ENCODE assay signal across 19 cellular contexts in genomic region chr10:8912108-8912507, GRCh38.
"Had no signal": no experiment of that assay in that cellular context is flagged by ENCODE, and none has a peak within 500 bp of the region (broad histone marks: within the 10 kb centered on the region; RNA-seq: fewer than 3 reads in every experiment).

No MANE protein-coding gene starts in this region.

- H3K27me3 Mint-ChIP-seq: naive thymus-derived CD4-positive, alpha-beta T cell; stimulated activated naive B cell treated with anti-CD40 and anti-IgM and Interleukin-4, amounts not matched to agents 10 μg/mL and 1 μg/mL and 100 μg/mL, for 72 hours; stimulated activated naive CD8-positive, alpha-beta T cell treated with anti-CD3 and anti-CD28 coated beads, Interleukin-15, amount 100 ng/mL, for 72 hours had no signal

- H3K9me3 Mint-ChIP-seq: immature natural killer cell; naive thymus-derived CD4-positive, alpha-beta T cell; nephron progenitor cell had no signal

- H3K27ac ChIP-seq: dorsolateral prefrontal cortex, heart left ventricle, parathyroid adenoma, prostate gland, testis, tibial nerve had no signal

- ATAC-seq: heart left ventricle; naive thymus-derived CD4-positive, alpha-beta T cell; sciatic nerve; stimulated activated naive B cell treated with anti-CD40 and anti-IgM and Interleukin-4, amounts not matched to agents 10 μg/mL and 1 μg/mL and 100 μg/mL, for 72 hours; stimulated activated naive CD8-positive, alpha-beta T cell treated with anti-CD3 and anti-CD28 coated beads, Interleukin-15, amount 100 ng/mL, for 72 hours had no signal

- H3K27ac Mint-ChIP-seq: immature natural killer cell; naive thymus-derived CD4-positive, alpha-beta T cell; nephron progenitor cell; stimulated activated naive B cell treated with anti-CD40 and anti-IgM and Interleukin-4, amounts not matched to agents 10 μg/mL and 1 μg/mL and 100 μg/mL, for 72 hours; stimulated activated naive CD8-positive, alpha-beta T cell treated with anti-CD3 and anti-CD28 coated beads, Interleukin-15, amount 100 ng/mL, for 72 hours had no signal

- H3K4me3 ChIP-seq: dorsolateral prefrontal cortex, heart left ventricle, prostate gland, testis, tibial nerve had no signal

- DNase-seq: cortex of kidney; dorsolateral prefrontal cortex; effector CD8-positive, alpha-beta T cell; foreskin melanocyte; heart left ventricle; hippocampal formation; immature natural killer cell; mammary epithelial cell; naive thymus-derived CD4-positive, alpha-beta T cell; nephron progenitor cell; stimulated activated CD4-positive, alpha-beta T cell treated with anti-CD3 and anti-CD28 coated beads, Interleukin-2, amount 100 ng/mL, for 24 hours; stimulated activated CD4-positive, alpha-beta T cell treated with anti-CD3 and anti-CD28 coated beads, Interleukin-4, amount 100 ng/mL, for 4 hours; stimulated activated naive B cell treated with anti-CD40 and anti-IgM and Interleukin-4, amounts not matched to agents 10 μg/mL and 1 μg/mL and 100 μg/mL, for 72 hours; stimulated activated naive CD8-positive, alpha-beta T cell treated with anti-CD3 and anti-CD28 coated beads, Interleukin-15, amount 100 ng/mL, for 72 hours; testis had no signal

- H3K4me3 Mint-ChIP-seq: immature natural killer cell; naive thymus-derived CD4-positive, alpha-beta T cell; nephron progenitor cell; stimulated activated naive B cell treated with anti-CD40 and anti-IgM and Interleukin-4, amounts not matched to agents 10 μg/mL and 1 μg/mL and 100 μg/mL, for 72 hours; stimulated activated naive CD8-positive, alpha-beta T cell treated with anti-CD3 and anti-CD28 coated beads, Interleukin-15, amount 100 ng/mL, for 72 hours had no signal

- H3K36me3 Mint-ChIP-seq: immature natural killer cell; naive thymus-derived CD4-positive, alpha-beta T cell; stimulated activated naive B cell treated with anti-CD40 and anti-IgM and Interleukin-4, amounts not matched to agents 10 μg/mL and 1 μg/mL and 100 μg/mL, for 72 hours had no signal

- H3K36me3 ChIP-seq: heart left ventricle, prostate gland, tibial nerve had no signal

- H3K9me3 ChIP-seq: heart left ventricle, prostate gland, testis, tibial nerve had no signal

- H3K27me3 ChIP-seq: heart left ventricle, testis, tibial nerve had no signal

- H3K4me1 Mint-ChIP-seq: immature natural killer cell; stimulated activated naive B cell treated with anti-CD40 and anti-IgM and Interleukin-4, amounts not matched to agents 10 μg/mL and 1 μg/mL and 100 μg/mL, for 72 hours had no signal

- H3K4me1 ChIP-seq: heart left ventricle, parathyroid adenoma, prostate gland, testis, tibial nerve had no signal
